Comparison of ENCODE assay signal across 1 cellular context in genomic region chr20:8018928-8019177, GRCh38.
TF ChIP-seq lines count a peak whose summit lies in the region.

No MANE protein-coding gene starts in this region.

TF ChIP-seq in GM23338, 12 proteins besides CTCF, POLR2A, EP300 and RAD21 (continued from another document):
- TF ChIP-seq STAT1 (IDR thresholded peaks at IDR 0.05; ENCODE audit: unreplicated experiment) = no peak
